Comparison of ENCODE assay signal across 10 cellular contexts in genomic region chr2:60840880-60841279, GRCh38. TPM values are rescaled to one million over a fixed set of nuclear protein-coding genes. Genes with fewer than 3 reads are reported as not detected.
DNase-seq lines count a peak whose midpoint lies in the region; ATAC-seq, FAIRE-seq and TF ChIP-seq lines count a peak whose summit lies in the region.
"Had no signal": no experiment of that assay in that cellular context is flagged by ENCODE, and none has a peak within 500 bp of the region (broad histone marks: within the 10 kb centered on the region; RNA-seq: fewer than 3 reads in every experiment).

No MANE protein-coding gene starts in this region.

- peaks cover 10% of the 10 kb centered on the region for H3K4me1 ChIP-seq in CD8-positive, alpha-beta memory T cell (ENCODE audit: insufficient read depth, low read length)
- H3K4me1 ChIP-seq in smooth muscle cell (ENCODE audit: low read depth) (no peaks in the 10 kb centered on the region), prostate gland (replicated peaks) (no peaks in the 10 kb centered on the region)

- no peaks in the 10 kb centered on the region for H3K36me3 ChIP-seq in CD8-positive, alpha-beta memory T cell (ENCODE audit: insufficient read depth, low read length)
- H3K36me3 ChIP-seq in smooth muscle cell (ENCODE audit: low read depth) (no peaks in the 10 kb centered on the region), prostate gland (no peaks in the 10 kb centered on the region)

- ATAC-seq in GM19351 (IDR thresholded peaks at IDR 0.05; ENCODE audit: unreplicated experiment): peak; percentile 52
- ATAC-seq in HG03060 (IDR thresholded peaks at IDR 0.05; ENCODE audit: low read depth, unreplicated experiment): peak; percentile 36

- no peak for TF ChIP-seq CTCF in smooth muscle cell (IDR thresholded peaks at IDR 0.05; ENCODE audit: borderline replicate concordance, insufficient read depth, poor library complexity, severe bottlenecking)
- no peak for TF ChIP-seq CTCF in prostate gland (IDR thresholded peaks at IDR 0.05)

- H3K27ac Mint-ChIP-seq in CD8-positive, alpha-beta memory T cell: peak overlapping the region; percentile 40 to 90 (median 76)

- H3K27me3 ChIP-seq in CD8-positive, alpha-beta memory T cell (ENCODE audit: insufficient read depth, low read length, poor library complexity, severe bottlenecking): no peaks in the 10 kb centered on the region
- no peaks in the 10 kb centered on the region for H3K27me3 ChIP-seq in smooth muscle cell (ENCODE audit: low read depth)
- no peaks in the 10 kb centered on the region for H3K27me3 ChIP-seq in prostate gland (replicated peaks; ENCODE audit: insufficient read depth)

- DNase-seq in CD8-positive, alpha-beta memory T cell: peak in 2 of 5 donors; percentile 13 to 26
- DNase-seq in RPMI8226: peak; percentile 93
- DNase-seq in HT-29 (ENCODE audit: low spot score): no peak
- DNase-seq in smooth muscle cell (lab: John Stamatoyannopoulos, UW; ENCODE audit: unreplicated experiment): no peak
- DNase-seq in prostate gland (ENCODE audit: low spot score): no peak
- DNase-seq in HTR-8/SVneo (ENCODE audit: insufficient read length, low spot score): no peak
- DNase-seq: IMR-90; stimulated activated naive CD4-positive, alpha-beta T cell treated with Interleukin-2 at 50 U/mL for 16 hours had no signal

- H3K9ac ChIP-seq in smooth muscle cell (ENCODE audit: low read depth): no peak overlapping the region

- H3K4me3 Mint-ChIP-seq in CD8-positive, alpha-beta memory T cell: peak overlapping the region in 3 of 7 donors; percentile 26 to 57 (median 50)

- peaks cover 10 to 11% (median 11%) of the 10 kb centered on the region in 3 donors for H3K4me1 Mint-ChIP-seq in CD8-positive, alpha-beta memory T cell

- no peak overlapping the region for H3K4me2 ChIP-seq in smooth muscle cell

- no peaks in the 10 kb centered on the region for H3K36me3 Mint-ChIP-seq in CD8-positive, alpha-beta memory T cell

- FAIRE-seq in HTR-8/SVneo (lab: Jason Lieb, UNC): no peak

- TF ChIP-seq POLR2A in prostate gland (IDR thresholded peaks at IDR 0.05): no peak

- no peak overlapping the region for H2AFZ ChIP-seq in smooth muscle cell (ENCODE audit: low read depth)

- no peaks in the 10 kb centered on the region for H3K9me3 ChIP-seq in CD8-positive, alpha-beta memory T cell (ENCODE audit: low read length)
- H3K9me3 ChIP-seq in smooth muscle cell (replicated peaks; ENCODE audit: low read depth): no peaks in the 10 kb centered on the region
- no peaks in the 10 kb centered on the region for H3K9me3 ChIP-seq in prostate gland

- WGBS in smooth muscle cell (ENCODE audit: low lambda C conversion rate): 91% methylated on average over 7 of the region's 7 CpGs
- WGBS in prostate gland: 50% methylated on average over 7 of the region's 7 CpGs

- no peak overlapping the region for H3K4me3 ChIP-seq in CD8-positive, alpha-beta memory T cell (ENCODE audit: low read length)
- H3K4me3 ChIP-seq in smooth muscle cell (no peak overlapping the region), prostate gland (no peak overlapping the region)

- H3F3A ChIP-seq in smooth muscle cell (ENCODE audit: low read depth): no peaks in the 10 kb centered on the region

- CTCF ChIA-PET in CD8-positive, alpha-beta memory T cell (lab: Charles Lee): no interaction called here

- no peak overlapping the region for H3K27ac ChIP-seq in CD8-positive, alpha-beta memory T cell (ENCODE audit: low read depth, low read length)
- H3K27ac ChIP-seq in smooth muscle cell (ENCODE audit: low read depth) (no peak overlapping the region), prostate gland (no peak overlapping the region)

- H3K27me3 Mint-ChIP-seq in CD8-positive, alpha-beta memory T cell: peaks cover 0 to 7% of the 10 kb centered on the region in 2 donors

- H3K9me3 Mint-ChIP-seq in CD8-positive, alpha-beta memory T cell: no peaks in the 10 kb centered on the region

- intact Hi-C loops in prostate gland (cut with DNase I): no loop called here

- no peaks in the 10 kb centered on the region for H4K20me1 ChIP-seq in smooth muscle cell (ENCODE audit: low read depth)

- POLR2A ChIA-PET in CD8-positive, alpha-beta memory T cell (lab: Charles Lee): no interaction called here

- no peaks in the 10 kb centered on the region for H3K79me2 ChIP-seq in smooth muscle cell (ENCODE audit: low read depth)

RNA-seq across cellular contexts. Expression of gene REL, which starts 40.5 kb away (rescaled TPM):
- total RNA-seq in CD8-positive, alpha-beta memory T cell: 10 to 100 TPM; 45.6 to 47.6 TPM
- 25.4 TPM for polyA plus RNA-seq in CD8-positive, alpha-beta memory T cell
- 6.5 and 6.6 TPM in 2 replicates for total RNA-seq in HT-29 (2014; rRNA removed; shearing (Covaris generic))
- total RNA-seq in smooth muscle cell (10.5 and 15.3 TPM in 2 replicates), prostate gland (10 to 100 TPM; 10.2 to 30.0 TPM)
- 2.3 and 4.8 TPM in 2 replicates for polyA plus RNA-seq in smooth muscle cell
